1 cellular context compared by ENCODE assay signal in genomic region chr2:171159326-171160118, GRCh38.
TF ChIP-seq lines count a peak whose summit lies in the region.

No MANE protein-coding gene starts in this region.

TF ChIP-seq in HepG2, 621 proteins besides CTCF, POLR2A, EP300 and RAD21 (continued from another document and continues in another):
- 0 out of 2 replicates have a peak, but pooled peaks have one; percentile 67 for TF ChIP-seq ZNF615 (CRISPR knock-in tag; IDR thresholded peaks at IDR 0.05; ENCODE audit: borderline replicate concordance)
- TF ChIP-seq KLF11 (CRISPR knock-in tag; IDR thresholded peaks at IDR 0.05): no peak; the same call in 1 of the 2 replicates
- TF ChIP-seq PCBP2 (optimal IDR thresholded peaks at IDR 0.05; ENCODE audit: low read depth, low read length, poor library complexity, severe bottlenecking): no peak
- TF ChIP-seq REL (CRISPR knock-in tag; conservative IDR thresholded peaks at IDR 0.05): no peak
- TF ChIP-seq REPIN1 (CRISPR knock-in tag; IDR thresholded peaks at IDR 0.05; ENCODE audit: borderline replicate concordance, low read depth): 0 out of 2 replicates have a peak, but pooled peaks have one; percentile 26
- TF ChIP-seq DRAP1 (CRISPR knock-in tag; IDR thresholded peaks at IDR 0.05): peak; percentile 45; the same call in 1 of the 2 replicates
- TF ChIP-seq ZNF33A (CRISPR knock-in tag; IDR thresholded peaks at IDR 0.05; ENCODE audit: borderline replicate concordance): no peak
- TF ChIP-seq U2AF1 (optimal IDR thresholded peaks at IDR 0.05; ENCODE audit: low read depth, low read length): no peak
- TF ChIP-seq PLRG1 (conservative IDR thresholded peaks at IDR 0.05): no peak
- TF ChIP-seq ZZZ3 (CRISPR knock-in tag; IDR thresholded peaks at IDR 0.05; ENCODE audit: borderline replicate concordance): no peak
- TF ChIP-seq PHF21A (CRISPR knock-in tag; IDR thresholded peaks at IDR 0.05): no peak; the same call in 1 of the 2 replicates
- TF ChIP-seq HES4 (CRISPR knock-in tag; IDR thresholded peaks at IDR 0.05; ENCODE audit: borderline replicate concordance): peak; percentile 21; the same call in 1 of the 2 replicates
- TF ChIP-seq SMC3 (IDR thresholded peaks at IDR 0.05; ENCODE audit: low read length): peak; percentile 39; the same call in 1 of the 2 replicates
- no peak for TF ChIP-seq RFXAP (CRISPR knock-in tag; IDR thresholded peaks at IDR 0.05; ENCODE audit: borderline replicate concordance)
- no peak for TF ChIP-seq MEIS2 (CRISPR knock-in tag; IDR thresholded peaks at IDR 0.05)
- TF ChIP-seq AGO2 (optimal IDR thresholded peaks at IDR 0.05; ENCODE audit: low read depth, low read length): peak; percentile 60
- TF ChIP-seq CBX1 (IDR thresholded peaks at IDR 0.05; ENCODE audit: low read depth): no peak
- TF ChIP-seq KDM3A (CRISPR knock-in tag; IDR thresholded peaks at IDR 0.05; ENCODE audit: low read depth): no peak
- TF ChIP-seq HOXA3 (CRISPR knock-in tag; IDR thresholded peaks at IDR 0.05): peak; percentile 9
- TF ChIP-seq ZNF646 (CRISPR knock-in tag; IDR thresholded peaks at IDR 0.05): 0 out of 2 replicates have a peak, but pooled peaks have one; percentile 17
- peak; percentile 15; the same call in 1 of the 2 replicates for TF ChIP-seq ZNF704 (CRISPR knock-in tag; IDR thresholded peaks at IDR 0.05; ENCODE audit: borderline replicate concordance)
- no peak for TF ChIP-seq ZNF354B (CRISPR knock-in tag; IDR thresholded peaks at IDR 0.05)
- peak; percentile 35; the same call in 1 of the 2 replicates for TF ChIP-seq ZNF674 (CRISPR knock-in tag; IDR thresholded peaks at IDR 0.05; ENCODE audit: low read depth)
- TF ChIP-seq CCAR2 (optimal IDR thresholded peaks at IDR 0.05; ENCODE audit: low read depth, low read length): no peak
- peak; percentile 81; the same call in 1 of the 2 replicates for TF ChIP-seq THYN1 (CRISPR knock-in tag; IDR thresholded peaks at IDR 0.05; ENCODE audit: borderline replicate concordance, low read depth)
- TF ChIP-seq DR1 (CRISPR knock-in tag; IDR thresholded peaks at IDR 0.05): no peak; the same call in 1 of the 2 replicates
- TF ChIP-seq ZKSCAN5 (CRISPR knock-in tag; IDR thresholded peaks at IDR 0.05): no peak
- no peak for TF ChIP-seq LBX2 (CRISPR knock-in tag; IDR thresholded peaks at IDR 0.05; ENCODE audit: borderline replicate concordance)
- no peak for TF ChIP-seq CSRNP2 (CRISPR knock-in tag; conservative IDR thresholded peaks at IDR 0.05; ENCODE audit: low read depth)
- TF ChIP-seq FOSL1 (CRISPR knock-in tag; IDR thresholded peaks at IDR 0.05; ENCODE audit: borderline replicate concordance): no peak
- no peak for TF ChIP-seq CBX2 (IDR thresholded peaks at IDR 0.05; ENCODE audit: low read depth, low read length)
- TF ChIP-seq CBX2 (CRISPR knock-in tag; IDR thresholded peaks at IDR 0.05; ENCODE audit: low read depth): no peak
- 0 out of 2 replicates have a peak, but pooled peaks have one; percentile 5 for TF ChIP-seq ATF6 (CRISPR knock-in tag; conservative IDR thresholded peaks at IDR 0.05)
- peak; percentile 52 for TF ChIP-seq ARID5B (CRISPR knock-in tag; IDR thresholded peaks at IDR 0.05)
- peak; percentile 43; the same call in 1 of the 2 replicates for TF ChIP-seq TFE3 (CRISPR knock-in tag; IDR thresholded peaks at IDR 0.05)
- 0 out of 2 replicates have a peak, but pooled peaks have one; percentile 22 for TF ChIP-seq ZNF317 (CRISPR knock-in tag; IDR thresholded peaks at IDR 0.05)
- 0 out of 2 replicates have a peak, but pooled peaks have one; percentile 37 for TF ChIP-seq ZNF678 (CRISPR knock-in tag; IDR thresholded peaks at IDR 0.05)
- TF ChIP-seq ZNF574 (CRISPR knock-in tag; IDR thresholded peaks at IDR 0.05): no peak
- TF ChIP-seq ZFX (CRISPR knock-in tag; IDR thresholded peaks at IDR 0.05; ENCODE audit: low read depth): peak; percentile 68; the same call in 1 of the 2 replicates
- TF ChIP-seq ZNF709 (CRISPR knock-in tag; IDR thresholded peaks at IDR 0.05): no peak
- peak; percentile 78; the same call in 1 of the 2 replicates for TF ChIP-seq ZNF879 (CRISPR knock-in tag; IDR thresholded peaks at IDR 0.05)
